ENCODE assay signal across 15 cellular contexts in genomic region chr3:100001083-100001482, GRCh38.
"Had no signal": no experiment of that assay in that cellular context is flagged by ENCODE, and none has a peak within 500 bp of the region (broad histone marks: within the 10 kb centered on the region; RNA-seq: fewer than 3 reads in every experiment).

No MANE protein-coding gene starts in this region.

- FAIRE-seq: endothelial cell of umbilical vein had no signal

- ATAC-seq: gastroesophageal sphincter; natural killer cell; stimulated activated memory B cell treated with anti-CD40 and anti-IgM and Interleukin-4, amounts not matched to agents 10 μg/mL and 1 μg/mL and 100 μg/mL, for 72 hours had no signal

- H3K27ac ChIP-seq: coronary artery, testis, tibial nerve had no signal

- H3K27me3 Mint-ChIP-seq: stimulated activated memory B cell treated with anti-CD40 and anti-IgM and Interleukin-4, amounts not matched to agents 10 μg/mL and 1 μg/mL and 100 μg/mL, for 72 hours; stimulated activated naive CD8-positive, alpha-beta T cell treated with anti-CD3 and anti-CD28 coated beads, Interleukin-15, Interleukin-2, amounts not matched to agents 100 ng/mL and 50 ng/mL, for 24 hours had no signal

- H3K4me3 ChIP-seq: coronary artery, gastroesophageal sphincter, testis, tibial nerve had no signal

- H3K9me3 ChIP-seq: gastroesophageal sphincter, testis, tibial nerve had no signal

- H3K36me3 ChIP-seq: gastroesophageal sphincter, tibial nerve had no signal

- H3K4me3 Mint-ChIP-seq: endodermal cell; natural killer cell; neural crest cell; stimulated activated memory B cell treated with anti-CD40 and anti-IgM and Interleukin-4, amounts not matched to agents 10 μg/mL and 1 μg/mL and 100 μg/mL, for 72 hours; stimulated activated naive CD8-positive, alpha-beta T cell treated with anti-CD3 and anti-CD28 coated beads, Interleukin-15, Interleukin-2, amounts not matched to agents 100 ng/mL and 50 ng/mL, for 24 hours had no signal

- H3K36me3 Mint-ChIP-seq: natural killer cell had no signal

- H3K27me3 ChIP-seq: gastroesophageal sphincter, testis, tibial nerve had no signal

- H3K4me1 ChIP-seq: testis had no signal

- H3K27ac Mint-ChIP-seq: endodermal cell; natural killer cell; stimulated activated memory B cell treated with anti-CD40 and anti-IgM and Interleukin-4, amounts not matched to agents 10 μg/mL and 1 μg/mL and 100 μg/mL, for 72 hours; stimulated activated naive CD8-positive, alpha-beta T cell treated with anti-CD3 and anti-CD28 coated beads, Interleukin-15, Interleukin-2, amounts not matched to agents 100 ng/mL and 50 ng/mL, for 24 hours had no signal

- DNase-seq: central memory CD4-positive, alpha-beta T cell; effector CD4-positive, alpha-beta T cell; endodermal cell; glutamatergic neuron; natural killer cell; posterior cingulate gyrus; stimulated activated CD4-positive, alpha-beta T cell treated with anti-CD3 and anti-CD28 coated beads, Interleukin-4, amount 100 ng/mL, for 24 hours; testis had no signal

- H3K4me1 Mint-ChIP-seq: neural crest cell had no signal
